In genomic region chr10:110642204-110642979, GRCh38 we compare ENCODE assay signal across 18 cellular contexts. TPM values are rescaled to one million over a fixed set of nuclear protein-coding genes. Genes with fewer than 3 reads are reported as not detected.
DNase-seq lines count a peak whose midpoint lies in the region; ATAC-seq and TF ChIP-seq lines count a peak whose summit lies in the region.
"Had no signal": no experiment of that assay in that cellular context is flagged by ENCODE, and none has a peak within 500 bp of the region (broad histone marks: within the 10 kb centered on the region; RNA-seq: fewer than 3 reads in every experiment).

No MANE protein-coding gene starts in this region.

- H3K36me3 ChIP-seq in heart left ventricle (no peaks in the 10 kb centered on the region), suprapubic skin (no peaks in the 10 kb centered on the region)
- H3K36me3 ChIP-seq: BE2C, vagina had no signal

- no peak for ATAC-seq in heart left ventricle
- no peak for ATAC-seq in Right ventricle myocardium superior (ENCODE audit: poor library complexity)
- no peak for ATAC-seq in stimulated activated naive CD8-positive, alpha-beta T cell treated with anti-CD3 and anti-CD28 coated beads, Interleukin-15, amount 100 ng/mL, for 72 hours
- no peak for ATAC-seq in HG03469 (IDR thresholded peaks at IDR 0.05; ENCODE audit: unreplicated experiment)
- ATAC-seq: mucosa of descending colon had no signal

- no peak overlapping the region for H3K27ac Mint-ChIP-seq in activated CD4-positive, alpha-beta memory T cell treated with anti-CD3 and anti-CD28 coated beads, Interleukin-2, amount 10 ng/mL, durations not matched to agents 7 days and 5 days
- H3K27ac Mint-ChIP-seq in stimulated activated naive CD8-positive, alpha-beta T cell treated with anti-CD3 and anti-CD28 coated beads, Interleukin-15, amount 100 ng/mL, for 72 hours = no peak overlapping the region

- peaks cover 33% of the 10 kb centered on the region for H3K4me1 Mint-ChIP-seq in activated CD4-positive, alpha-beta memory T cell treated with anti-CD3 and anti-CD28 coated beads, Interleukin-2, amount 10 ng/mL, durations not matched to agents 7 days and 5 days
- peaks cover 36% of the 10 kb centered on the region for H3K4me1 Mint-ChIP-seq in stimulated activated naive CD8-positive, alpha-beta T cell treated with anti-CD3 and anti-CD28 coated beads, Interleukin-15, amount 100 ng/mL, for 72 hours

- TF ChIP-seq CTCF in heart left ventricle (IDR thresholded peaks at IDR 0.05) (no peak), suprapubic skin (IDR thresholded peaks at IDR 0.05) (no peak)

- H3K27me3 Mint-ChIP-seq in activated CD4-positive, alpha-beta memory T cell treated with anti-CD3 and anti-CD28 coated beads, Interleukin-2, amount 10 ng/mL, durations not matched to agents 7 days and 5 days = peaks cover 65% of the 10 kb centered on the region
- H3K27me3 Mint-ChIP-seq in stimulated activated naive CD8-positive, alpha-beta T cell treated with anti-CD3 and anti-CD28 coated beads, Interleukin-15, amount 100 ng/mL, for 72 hours = peaks cover 66% of the 10 kb centered on the region

- no peak for TF ChIP-seq EP300 in suprapubic skin (IDR thresholded peaks at IDR 0.05)

- intact Hi-C loops in heart left ventricle (cut with DNase I) (loop anchor here in 3 of 10 donors (5.0 to 10.0 kb wide), 2 partner anchors 40 to 122 kb away; no protein-coding TSS in a partner anchor), Right ventricle myocardium superior (cut with DNase I) (loop anchor here (5.0 kb wide), 1 partner anchor 40 kb away; no protein-coding TSS in a partner anchor)

- TF ChIP-seq POLR2A in heart left ventricle (IDR thresholded peaks at IDR 0.05) (no peak), suprapubic skin (IDR thresholded peaks at IDR 0.05) (no peak)

- H3K4me1 ChIP-seq in heart left ventricle (peaks cover 0 to 30% (median 16%) of the 10 kb centered on the region in 12 donors), suprapubic skin (peaks cover 19% of the 10 kb centered on the region)

- H3K9me3 ChIP-seq in heart left ventricle (no peaks in the 10 kb centered on the region), iPS-18c (ENCODE audit: control insufficient read depth, insufficient read depth, low read length) (peaks cover 2% of the 10 kb centered on the region), suprapubic skin (no peaks in the 10 kb centered on the region)
- H3K9me3 ChIP-seq: BE2C, mucosa of descending colon, vagina had no signal

- POLR2A ChIA-PET in activated CD4-positive, alpha-beta memory T cell treated with anti-CD3 and anti-CD28 coated beads, Interleukin-2, amount 10 ng/mL, durations not matched to agents 7 days and 5 days (lab: Charles Lee) = no interaction called here

- CTCF ChIA-PET in activated CD4-positive, alpha-beta memory T cell treated with anti-CD3 and anti-CD28 coated beads, Interleukin-2, amount 10 ng/mL, durations not matched to agents 7 days and 5 days (lab: Charles Lee) = interaction anchor here (0.9 kb wide), 1 partner anchor 30 kb away, joined by 3 read pairs; no protein-coding TSS in a partner anchor

- 22 to 31% (median 30%) methylated on average over 11 of the region's 11 CpGs for WGBS in heart left ventricle, 4 donors
- 50% methylated on average over 11 of the region's 11 CpGs for WGBS in suprapubic skin

- H3K27me3 ChIP-seq in heart left ventricle = peaks cover 0 to 73% (median 23%) of the 10 kb centered on the region in 9 donors
- H3K27me3 ChIP-seq in suprapubic skin = peaks cover 59% of the 10 kb centered on the region
- H3K27me3 ChIP-seq: BE2C had no signal

- H3K27ac ChIP-seq in heart left ventricle = peak overlapping the region; percentile 82 to 96 (median 92)
- no peak overlapping the region for H3K27ac ChIP-seq in suprapubic skin
- H3K27ac ChIP-seq: vagina had no signal

- no peaks in the 10 kb centered on the region for H3K36me3 Mint-ChIP-seq in activated CD4-positive, alpha-beta memory T cell treated with anti-CD3 and anti-CD28 coated beads, Interleukin-2, amount 10 ng/mL, durations not matched to agents 7 days and 5 days (ENCODE audit: low read depth)

- DNase-seq in heart left ventricle (no peak), Right ventricle myocardium superior (no peak), NCI-H146 (lab: John Stamatoyannopoulos, UW) (no peak), suprapubic skin (ENCODE audit: low spot score in 2 of 2) (no peak)
- no peak for DNase-seq in activated CD4-positive, alpha-beta memory T cell treated with anti-CD3 and anti-CD28 coated beads, Interleukin-2, amount 10 ng/mL, durations not matched to agents 7 days and 5 days
- DNase-seq in stimulated activated naive CD8-positive, alpha-beta T cell treated with anti-CD3 and anti-CD28 coated beads, Interleukin-15, amount 100 ng/mL, for 72 hours = no peak
- DNase-seq: amygdala; BE2C; effector memory CD4-positive, alpha-beta T cell; mucosa of descending colon; NCI-H1105 treated with DMSO at 0.1 percent for 48 hours; NCI-H774; SIG-M5; small intestine had no signal

- H3K4me3 ChIP-seq in heart left ventricle = peak overlapping the region; percentile 54 to 75 (median 64)
- peak overlapping the region; percentile 62; the same call in 1 of the 2 replicates for H3K4me3 ChIP-seq in iPS-18c (ENCODE audit: insufficient read depth, low read depth, low read length)
- no peak overlapping the region for H3K4me3 ChIP-seq in suprapubic skin
- H3K4me3 ChIP-seq: mucosa of descending colon had no signal

- H3K9me3 Mint-ChIP-seq in activated CD4-positive, alpha-beta memory T cell treated with anti-CD3 and anti-CD28 coated beads, Interleukin-2, amount 10 ng/mL, durations not matched to agents 7 days and 5 days = no peaks in the 10 kb centered on the region
- H3K9me3 Mint-ChIP-seq in stimulated activated naive CD8-positive, alpha-beta T cell treated with anti-CD3 and anti-CD28 coated beads, Interleukin-15, amount 100 ng/mL, for 72 hours = no peaks in the 10 kb centered on the region

- H3K4me3 Mint-ChIP-seq in activated CD4-positive, alpha-beta memory T cell treated with anti-CD3 and anti-CD28 coated beads, Interleukin-2, amount 10 ng/mL, durations not matched to agents 7 days and 5 days = peak overlapping the region; percentile 59
- H3K4me3 Mint-ChIP-seq in stimulated activated naive CD8-positive, alpha-beta T cell treated with anti-CD3 and anti-CD28 coated beads, Interleukin-15, amount 100 ng/mL, for 72 hours = peak overlapping the region; percentile 72 to 73

RNA-seq across cellular contexts. Expression of gene RBM20, which starts 1.7 kb away (rescaled TPM):
- total RNA-seq in heart left ventricle (100 to 1,000 TPM in 4 of 9 donors, 10 to 100 TPM in 5; 73.0 to 152 (median 96.9) TPM), Right ventricle myocardium superior (103 TPM), suprapubic skin (10 to 100 TPM in 1 of 4 donors, 1 to 10 TPM in 3; 1.6 to 18.6 (median 3.2) TPM)
- 10 to 100 TPM; 29.9 to 53.5 TPM for polyA plus RNA-seq in heart left ventricle
- under 1 TPM in 1 of 2 experiments, not detected in 1; 0.03 TPM for total RNA-seq in activated CD4-positive, alpha-beta memory T cell treated with anti-CD3 and anti-CD28 coated beads, Interleukin-2, amount 10 ng/mL, durations not matched to agents 7 days and 5 days
- total RNA-seq: HT-29 had no signal
